In the genomic region with DNA sequence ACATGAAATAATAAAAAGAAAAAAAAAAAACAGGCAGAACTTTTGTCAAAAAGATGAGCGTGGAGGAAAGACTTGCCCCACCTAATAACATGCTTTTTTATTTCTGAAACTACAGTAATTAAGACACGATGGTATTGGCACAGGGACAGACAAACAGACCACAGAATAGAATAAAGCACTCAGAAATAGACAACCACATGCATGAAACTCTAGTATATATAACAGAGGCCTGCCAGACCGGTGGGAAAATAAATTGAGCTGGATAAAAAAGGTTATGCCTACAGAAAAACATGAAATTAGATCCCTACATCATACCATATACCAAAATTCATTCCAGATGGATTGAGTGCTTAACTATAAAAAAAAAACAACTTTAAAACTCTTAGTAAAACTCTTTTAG, we compare ENCODE assay signal across 16 cellular contexts.
DNase-seq lines count a peak whose midpoint lies in the region; TF ChIP-seq lines count a peak whose summit lies in the region.
"Had no signal": no experiment of that assay in that cellular context is flagged by ENCODE, and none has a peak within 500 bp of the region (broad histone marks: within the 10 kb centered on the region; RNA-seq: fewer than 3 reads in every experiment).

No MANE protein-coding gene starts in this region.

- H3K9ac ChIP-seq in adipocyte (ENCODE audit: low read length): no peak overlapping the region

- H3K4me1 ChIP-seq in adipocyte (ENCODE audit: control insufficient read depth, insufficient read depth, low read length): peaks cover 5% of the 10 kb centered on the region
- no peaks in the 10 kb centered on the region for H3K4me1 ChIP-seq in HAP-1

- no peaks in the 10 kb centered on the region for H3K36me3 Mint-ChIP-seq in osteocyte (ENCODE audit: unreplicated experiment)
- H3K36me3 Mint-ChIP-seq: CD4-positive, alpha-beta memory T cell had no signal

- H3K4me1 Mint-ChIP-seq in osteocyte (ENCODE audit: unreplicated experiment): peaks cover 23% of the 10 kb centered on the region
- H3K4me1 Mint-ChIP-seq: CD4-positive, alpha-beta memory T cell had no signal

- no peak for TF ChIP-seq CTCF in osteocyte (IDR thresholded peaks at IDR 0.05)

- DNase-seq in adipocyte (ENCODE audit: low read depth): peak; percentile 81
- peak; percentile 79 for DNase-seq in dedifferentiated amniotic fluid mesenchymal stem cell (ENCODE audit: extremely low spot score)
- DNase-seq in fibroblast of peridontal ligament (ENCODE audit: extremely low read depth): peak; percentile 78
- DNase-seq in osteocyte (ENCODE audit: extremely low spot score, unreplicated experiment): no peak
- no peak for DNase-seq in HAP-1 (ENCODE audit: low spot score in 2 of 2)
- DNase-seq in activated effector memory CD4-positive, alpha-beta T cell treated with anti-CD3 and anti-CD28 coated beads, Interleukin-2, amount 50 U/mL, for 16 hours: no peak
- DNase-seq: C1 segment of cervical spinal cord; Calu3; CD4-positive, alpha-beta memory T cell; COR-L47; DMS53; DMS79 treated with DMSO at 0.1 percent for 48 hours; GF-D8; H9; HFFc6 had no signal

- H3K4me3 ChIP-seq in adipocyte (ENCODE audit: low read length) (no peak overlapping the region), HAP-1 (no peak overlapping the region)
- H3K4me3 ChIP-seq: GM23338 had no signal

- H3K27me3 ChIP-seq in adipocyte (replicated peaks; ENCODE audit: control insufficient read depth, insufficient read depth, low read length) (peaks cover 6% of the 10 kb centered on the region), HAP-1 (ENCODE audit: low read depth) (no peaks in the 10 kb centered on the region)

- H3K27me3 Mint-ChIP-seq in osteocyte (ENCODE audit: unreplicated experiment): peaks cover 38% of the 10 kb centered on the region

- no peaks in the 10 kb centered on the region for H3K36me3 ChIP-seq in adipocyte (ENCODE audit: control insufficient read depth, insufficient read depth, low read length, severe bottlenecking)
- H3K36me3 ChIP-seq in HAP-1 (replicated peaks): no peaks in the 10 kb centered on the region

- H3K27ac Mint-ChIP-seq in osteocyte (ENCODE audit: unreplicated experiment): peak overlapping the region; percentile 63
- H3K27ac Mint-ChIP-seq: CD4-positive, alpha-beta memory T cell; GM23338; H9; HFFc6 had no signal

- in situ Hi-C loops in HAP-1 (cut with MboI; ENCODE audit: low sequenced_read_pairs): no loop called here

- H3K9me3 ChIP-seq in adipocyte (ENCODE audit: control insufficient read depth, low read length) (no peaks in the 10 kb centered on the region), HAP-1 (no peaks in the 10 kb centered on the region)

- H3K4me3 Mint-ChIP-seq in osteocyte (ENCODE audit: unreplicated experiment): no peak overlapping the region
- H3K4me3 Mint-ChIP-seq: CD4-positive, alpha-beta memory T cell; GM23338; H9; HFFc6 had no signal

- no peaks in the 10 kb centered on the region for H3K9me3 Mint-ChIP-seq in osteocyte (ENCODE audit: unreplicated experiment)
- H3K9me3 Mint-ChIP-seq: GM23338, H9, HFFc6 had no signal

Comparison
In these comparisons a context has a peak if more than half of its experiments do, and no peak if none do; other contexts are left out.
1. DNase-seq: peak in adipocyte (single experiment), dedifferentiated amniotic fluid mesenchymal stem cell (single experiment) and fibroblast of peridontal ligament (single experiment); none in osteocyte (single experiment), HAP-1 (0 of 2) and activated effector memory CD4-positive, alpha-beta T cell treated with anti-CD3 and anti-CD28 coated beads, Interleukin-2, amount 50 U/mL, for 16 hours (single experiment).